Comparison of ENCODE assay signal across 17 cellular contexts in genomic region chr3:173913985-173914421, GRCh38.
DNase-seq lines count a peak whose midpoint lies in the region; TF ChIP-seq lines count a peak whose summit lies in the region.
"Had no signal": no experiment of that assay in that cellular context is flagged by ENCODE, and none has a peak within 500 bp of the region (broad histone marks: within the 10 kb centered on the region; RNA-seq: fewer than 3 reads in every experiment).

No MANE protein-coding gene starts in this region.

- peak; percentile 27 for DNase-seq in ELF-1 (ENCODE audit: low read depth, low spot score)
- peak; percentile 64 for DNase-seq in M059J (ENCODE audit: low read depth)
- peak; percentile 46 for DNase-seq in astrocyte of the spinal cord (ENCODE audit: low read depth, low spot score)
- no peak for DNase-seq in neural crest cell (ENCODE audit: low read depth, low spot score)
- no peak for DNase-seq in AML-193 (lab: John Stamatoyannopoulos, UW)
- DNase-seq in testis: no peak
- DNase-seq in AG08395 (ENCODE audit: low spot score): no peak
- DNase-seq: activated CD4-positive, CD25-positive, alpha-beta regulatory T cell; activated T-cell treated with anti-CD3 and anti-CD28 coated beads, Interleukin-2, amount 50 U/mL, for 72 hours; Calu3; lower lobe of right lung; SHP77 treated with DMSO at 0.1 percent for 48 hours; stimulated activated CD4-positive, alpha-beta T cell treated with anti-CD3 and anti-CD28 coated beads, Interleukin-4, amount 100 ng/mL, for 24 hours; T-helper 2 cell had no signal

- no peaks in the 10 kb centered on the region for H3K27me3 ChIP-seq in testis
- H3K27me3 ChIP-seq: esophagus muscularis mucosa had no signal

- H3K4me3 ChIP-seq in astrocyte of the spinal cord (ENCODE audit: low read depth, low read length) (no peak overlapping the region), testis (no peak overlapping the region)
- H3K4me3 ChIP-seq: esophagus muscularis mucosa, lower lobe of right lung had no signal

- H3K36me3 ChIP-seq in testis (ENCODE audit: low read depth, missing control alignments): no peaks in the 10 kb centered on the region
- H3K36me3 ChIP-seq: esophagus muscularis mucosa, lower lobe of right lung had no signal

- H3K36me3 Mint-ChIP-seq in neural crest cell (ENCODE audit: low read depth): no peaks in the 10 kb centered on the region
- H3K36me3 Mint-ChIP-seq: activated naive CD4-positive, alpha-beta T cell treated with anti-CD3 and anti-CD28 coated beads, Interleukin-2, amount 50 U/mL, for 72 hours had no signal

- H3K4me3 Mint-ChIP-seq in neural crest cell: peak overlapping the region; percentile 10
- H3K4me3 Mint-ChIP-seq: activated T-cell treated with anti-CD3 and anti-CD28 coated beads, Interleukin-2, amount 50 U/mL, for 72 hours; B cell had no signal

- H3K27ac Mint-ChIP-seq in neural crest cell (ENCODE audit: unreplicated experiment): peak overlapping the region; percentile 79
- H3K27ac Mint-ChIP-seq: activated naive CD4-positive, alpha-beta T cell treated with anti-CD3 and anti-CD28 coated beads, Interleukin-2, amount 50 U/mL, for 72 hours; activated T-cell treated with anti-CD3 and anti-CD28 coated beads, Interleukin-2, amount 50 U/mL, for 72 hours; B cell had no signal

- 75 to 93% methylated on average over 1 of the region's 1 CpG for WGBS in testis, 2 donors

- H3K4me1 ChIP-seq in testis: no peaks in the 10 kb centered on the region
- H3K4me1 ChIP-seq: lower lobe of right lung had no signal

- TF ChIP-seq CTCF in astrocyte of the spinal cord (IDR thresholded peaks at IDR 0.05; ENCODE audit: low read depth, low read length): no peak
- no peak for TF ChIP-seq CTCF in neural crest cell (conservative IDR thresholded peaks at IDR 0.05)
- TF ChIP-seq CTCF in testis (IDR thresholded peaks at IDR 0.05): no peak

- peaks cover 68% of the 10 kb centered on the region for H3K4me1 Mint-ChIP-seq in neural crest cell
- H3K4me1 Mint-ChIP-seq: B cell had no signal

- intact Hi-C loops in testis (cut with DNase I; ENCODE audit: low total_unique reads): no loop called here

- H3K9me3 Mint-ChIP-seq in neural crest cell: peaks cover 2% of the 10 kb centered on the region

- in situ Hi-C loops in astrocyte of the spinal cord (cut with HindIII; ENCODE audit: low sequenced_read_pairs): no loop called here

- H3K27me3 Mint-ChIP-seq in neural crest cell (ENCODE audit: low read depth): no peaks in the 10 kb centered on the region
- H3K27me3 Mint-ChIP-seq: B cell had no signal

- no peaks in the 10 kb centered on the region for H3K9me3 ChIP-seq in testis
- H3K9me3 ChIP-seq: esophagus muscularis mucosa, lower lobe of right lung had no signal

- no peak for TF ChIP-seq POLR2A in testis (IDR thresholded peaks at IDR 0.05)

- no peak overlapping the region for H3K27ac ChIP-seq in testis
- H3K27ac ChIP-seq: esophagus muscularis mucosa, lower lobe of right lung had no signal

Comparison
In these comparisons a context has a peak if more than half of its experiments do, and no peak if none do; other contexts are left out.
1. DNase-seq: peak in ELF-1 (single experiment), M059J (single experiment) and astrocyte of the spinal cord (single experiment); none in neural crest cell (single experiment), AML-193 (0 of 2), testis (single experiment) and AG08395 (single experiment).